8 cellular contexts compared by ENCODE assay signal in genomic region chr5:65482280-65482726, GRCh38. TPM values are rescaled to one million over a fixed set of nuclear protein-coding genes. Genes with fewer than 3 reads are reported as not detected.
DNase-seq lines count a peak whose midpoint lies in the region; ATAC-seq, FAIRE-seq and TF ChIP-seq lines count a peak whose summit lies in the region.

No MANE protein-coding gene starts in this region.

- TF ChIP-seq CTCF in Peyer's patch (IDR thresholded peaks at IDR 0.05) (no peak), D721Med (IDR thresholded peaks at IDR 0.05; ENCODE audit: insufficient read depth, missing control alignments) (no peak)

- H3K36me3 ChIP-seq in Peyer's patch (no peaks in the 10 kb centered on the region), muscle layer of colon (ENCODE audit: insufficient read depth, low read length) (no peaks in the 10 kb centered on the region)

- ATAC-seq in GM18867 (IDR thresholded peaks at IDR 0.05; ENCODE audit: unreplicated experiment), result peak; percentile 11
- ATAC-seq in effector memory CD8-positive, alpha-beta T cell (replicated peaks), result peak; percentile 18

- H3K4me1 Mint-ChIP-seq in effector memory CD8-positive, alpha-beta T cell (ENCODE audit: low read depth in 2 of 2), result peaks cover 11 to 13% of the 10 kb centered on the region in 2 donors

- H3K27ac Mint-ChIP-seq in effector memory CD8-positive, alpha-beta T cell, result peak overlapping the region in 1 of 2 donors; percentile 97

- FAIRE-seq in D721Med (lab: Jason Lieb, UNC), result no peak

- DNase-seq in ACHN (peak; percentile 32), Peyer's patch (no peak), NCI-H1694 treated with DMSO at 0.1 percent for 48 hours (lab: John Stamatoyannopoulos, UW) (no peak), D721Med (ENCODE audit: insufficient read length, low spot score) (no peak), ureter (ENCODE audit: low spot score) (no peak)
- DNase-seq in effector memory CD8-positive, alpha-beta T cell, result no peak

- H3K9me3 ChIP-seq in Peyer's patch (no peaks in the 10 kb centered on the region), muscle layer of colon (ENCODE audit: low read length) (no peaks in the 10 kb centered on the region)

- H3K4me1 ChIP-seq in Peyer's patch (peaks cover 0 to 26% (median 3%) of the 10 kb centered on the region in 4 donors), muscle layer of colon (ENCODE audit: insufficient read depth, low read length) (peaks cover 13% of the 10 kb centered on the region)

- H3K27me3 ChIP-seq in Peyer's patch (no peaks in the 10 kb centered on the region), muscle layer of colon (ENCODE audit: control insufficient read depth in 1 of 2, insufficient read depth in 2 of 2, low read length in 2 of 2) (no peaks in the 10 kb centered on the region)

- no peak for TF ChIP-seq POLR2A in Peyer's patch (IDR thresholded peaks at IDR 0.05)

- H3K27ac ChIP-seq in Peyer's patch, result peak overlapping the region; percentile 62 to 84 (median 70)
- peak overlapping the region; percentile 75 for H3K27ac ChIP-seq in muscle layer of colon (ENCODE audit: low read depth, low read length)

- in situ Hi-C loops in ACHN (cut with HindIII; ENCODE audit: low pct_ligation_motif_present, low pct_unique_long_range_greater_than_20kb, low sequenced_read_pairs), result loop anchor here (25.0 kb wide), 1 partner anchor 670 kb away; no protein-coding TSS in a partner anchor

- H3K27me3 Mint-ChIP-seq in effector memory CD8-positive, alpha-beta T cell, result no peaks in the 10 kb centered on the region

- H3K4me3 ChIP-seq in Peyer's patch (peak overlapping the region; percentile 38 to 59 (median 48)), muscle layer of colon (ENCODE audit: low read depth in 1 of 2, low read length in 2 of 2) (peak overlapping the region; percentile 15 to 96)

- no peaks in the 10 kb centered on the region for H3K9me3 Mint-ChIP-seq in effector memory CD8-positive, alpha-beta T cell

- H3K36me3 Mint-ChIP-seq in effector memory CD8-positive, alpha-beta T cell (ENCODE audit: insufficient read depth), result peaks cover 4% of the 10 kb centered on the region

- peak overlapping the region; percentile 59 for H3K9ac ChIP-seq in muscle layer of colon (ENCODE audit: low read length)

- no peak overlapping the region for H3K4me3 Mint-ChIP-seq in effector memory CD8-positive, alpha-beta T cell

RNA-seq across cellular contexts. Expression of gene ADAMTS6, which starts 0.6 kb away (rescaled TPM):
- 10 to 100 TPM in 1 of 4 donors, 1 to 10 TPM in 2, under 1 TPM in 1; 0.80 to 13.2 (median 2.2) TPM for total RNA-seq in Peyer's patch
- total RNA-seq in ureter, result 2.6 TPM
